In the genomic region with DNA sequence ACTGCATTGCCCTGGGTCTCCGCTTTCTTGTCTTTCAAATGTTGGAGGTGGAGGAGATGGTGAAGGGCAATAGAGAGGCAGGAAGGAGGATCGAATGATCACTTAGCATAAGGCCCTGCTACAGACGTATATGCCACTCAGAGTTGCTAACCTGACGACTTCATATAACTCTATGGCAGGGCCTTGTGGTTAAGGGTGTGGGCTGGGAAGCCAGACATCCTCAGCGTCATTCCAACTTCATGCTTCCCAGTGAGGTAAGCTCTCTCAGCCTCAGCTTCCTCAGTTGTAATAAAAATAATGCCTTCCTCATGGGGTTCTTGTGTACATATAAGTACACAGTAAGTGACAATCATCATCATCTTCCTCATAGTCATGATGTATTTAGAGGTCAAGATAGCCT, we compare ENCODE assay signal across 1 cellular context.
TF ChIP-seq lines count a peak whose summit lies in the region.

No MANE protein-coding gene starts in this region.

TF ChIP-seq in GM23338, 12 proteins besides CTCF, POLR2A, EP300 and RAD21 (continued from another document):
- no peak for TF ChIP-seq JUNB (IDR thresholded peaks at IDR 0.05; ENCODE audit: unreplicated experiment)
- TF ChIP-seq ZNF331 (CRISPR knock-in tag; IDR thresholded peaks at IDR 0.05; ENCODE audit: low read depth) = no peak
